In the genomic region with DNA sequence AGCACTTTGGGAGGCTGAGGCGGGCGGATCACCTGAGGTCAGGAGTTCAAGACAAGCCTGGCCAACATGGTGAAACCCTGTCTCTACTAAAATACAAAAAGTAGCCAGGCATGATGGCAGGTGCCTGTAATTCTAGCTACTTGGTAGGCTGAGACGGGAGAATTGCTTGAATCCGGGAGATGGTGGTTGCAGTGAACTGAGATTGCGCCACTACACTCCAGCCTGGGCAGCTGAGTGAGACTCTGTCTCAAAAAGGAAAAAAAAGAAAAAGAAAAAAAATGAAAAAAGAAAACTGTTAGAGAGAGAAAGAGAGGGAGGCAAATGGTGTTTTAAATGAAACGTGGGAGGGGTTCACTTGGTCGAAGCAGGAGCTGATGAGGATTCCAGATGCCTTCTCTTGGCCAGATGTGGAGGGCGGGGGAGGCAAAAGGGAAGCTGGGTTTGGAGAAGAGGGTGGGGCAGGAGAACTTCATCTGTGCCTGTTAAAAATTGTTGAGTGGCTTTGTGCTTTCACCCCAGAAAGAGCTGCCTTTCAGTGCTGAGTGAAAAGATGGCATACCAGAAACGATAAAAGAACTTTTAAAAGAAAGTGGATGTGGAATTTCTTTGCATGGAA, we compare ENCODE assay signal across 8 cellular contexts. TPM values are rescaled to one million over a fixed set of nuclear protein-coding genes. Genes with fewer than 3 reads are reported as not detected.
A peak's percentile ranks its signal among the peaks of the same experiment; 100 is the strongest.
DNase-seq lines count a peak whose midpoint lies in the region; ATAC-seq lines count a peak whose summit lies in the region.
"Had no signal": no experiment of that assay in that cellular context is flagged by ENCODE, and none has a peak within 500 bp of the region (broad histone marks: within the 10 kb centered on the region; RNA-seq: fewer than 3 reads in every experiment).

No MANE protein-coding gene starts in this region.

- H3K4me1 Mint-ChIP-seq in activated naive CD8-positive, alpha-beta T cell treated with anti-CD3 and anti-CD28 coated beads, Interleukin-2, amount 50 U/mL, for 24 hours = peaks cover 37% of the 10 kb centered on the region

- H3K27me3 ChIP-seq in HUES64 (ENCODE audit: insufficient read depth, low read length) = no peaks in the 10 kb centered on the region
- H3K27me3 ChIP-seq in right cardiac atrium (ENCODE audit: control insufficient read depth, insufficient read depth) = no peaks in the 10 kb centered on the region
- H3K27me3 ChIP-seq in stomach smooth muscle (ENCODE audit: control insufficient read depth in 1 of 2, insufficient read depth in 2 of 2, low read length in 2 of 2) = no peaks in the 10 kb centered on the region

- H3K27ac ChIP-seq in HUES64 (ENCODE audit: low read depth, low read length) = no peak overlapping the region
- peak overlapping the region; percentile 89 for H3K27ac ChIP-seq in right cardiac atrium (ENCODE audit: low read length)
- H3K27ac ChIP-seq in stomach smooth muscle (ENCODE audit: low read length) = peak overlapping the region; percentile 88

- H3K9ac ChIP-seq in HUES64 (ENCODE audit: low read depth, low read length) (no peak overlapping the region), stomach smooth muscle (ENCODE audit: low read length in 2 of 2) (peak overlapping the region; percentile 83 to 86)

- H3K9me3 ChIP-seq in HUES64 (ENCODE audit: insufficient read depth, low read depth, low read length) (no peaks in the 10 kb centered on the region), right cardiac atrium (ENCODE audit: control insufficient read depth, low read length) (no peaks in the 10 kb centered on the region), stomach smooth muscle (ENCODE audit: control insufficient read depth in 2 of 2, low read length in 2 of 2) (no peaks in the 10 kb centered on the region)

- H3K4me1 ChIP-seq in HUES64 (ENCODE audit: insufficient read depth, low read length) = peaks cover 31% of the 10 kb centered on the region
- peaks cover 14% of the 10 kb centered on the region for H3K4me1 ChIP-seq in right cardiac atrium (ENCODE audit: control insufficient read depth, insufficient read depth, low read length)
- peaks cover 24% of the 10 kb centered on the region for H3K4me1 ChIP-seq in stomach smooth muscle (ENCODE audit: control insufficient read depth, insufficient read depth, low read length)

- peak overlapping the region; percentile 82 for H3K4me3 Mint-ChIP-seq in activated naive CD8-positive, alpha-beta T cell treated with anti-CD3 and anti-CD28 coated beads, Interleukin-2, amount 50 U/mL, for 24 hours

- intact Hi-C loops in right cardiac atrium (cut with DNase I) = loop anchor here in 2 of 4 donors (5.0 kb wide), 3 partner anchors 45 to 95 kb away; a partner anchor contains a TSS

- no peaks in the 10 kb centered on the region for H3K36me3 Mint-ChIP-seq in activated naive CD8-positive, alpha-beta T cell treated with anti-CD3 and anti-CD28 coated beads, Interleukin-2, amount 50 U/mL, for 24 hours (ENCODE audit: low read depth)

- H3K36me3 ChIP-seq in HUES64 (ENCODE audit: insufficient read depth, low read length) (no peaks in the 10 kb centered on the region), stomach smooth muscle (ENCODE audit: control insufficient read depth in 2 of 2, insufficient read depth in 2 of 2, low read length in 2 of 2) (no peaks in the 10 kb centered on the region)

- no peak for ATAC-seq in activated naive CD8-positive, alpha-beta T cell treated with anti-CD3 and anti-CD28 coated beads, Interleukin-2, amount 50 U/mL, for 24 hours
- peak; percentile 60 to 62 for ATAC-seq in right cardiac atrium
- ATAC-seq in HG02588 (IDR thresholded peaks at IDR 0.05; ENCODE audit: unreplicated experiment) = no peak
- no peak for ATAC-seq in HG03039 (IDR thresholded peaks at IDR 0.05; ENCODE audit: unreplicated experiment)

- H3K4me3 ChIP-seq in HUES64 (ENCODE audit: low read length) = peak overlapping the region; percentile 36; the same call in 1 of the 2 replicates
- H3K4me3 ChIP-seq in right cardiac atrium (ENCODE audit: low read length) = peak overlapping the region; percentile 63
- peak overlapping the region; percentile 77 to 78 for H3K4me3 ChIP-seq in stomach smooth muscle (ENCODE audit: low read length in 2 of 2)

- DNase-seq in activated naive CD8-positive, alpha-beta T cell treated with anti-CD3 and anti-CD28 coated beads, Interleukin-2, amount 50 U/mL, for 24 hours = no peak
- DNase-seq in right cardiac atrium = peak; percentile 59 to 84 (median 78)
- DNase-seq in LoVo (ENCODE audit: low spot score) = no peak
- DNase-seq: NCI-H1436 treated with DMSO at 0.1 percent for 48 hours had no signal

- H3K9me3 Mint-ChIP-seq in activated naive CD8-positive, alpha-beta T cell treated with anti-CD3 and anti-CD28 coated beads, Interleukin-2, amount 50 U/mL, for 24 hours = no peaks in the 10 kb centered on the region

- peaks cover 14% of the 10 kb centered on the region for H3K27me3 Mint-ChIP-seq in activated naive CD8-positive, alpha-beta T cell treated with anti-CD3 and anti-CD28 coated beads, Interleukin-2, amount 50 U/mL, for 24 hours

- 85% methylated on average over 9 of the region's 9 CpGs for WGBS in HUES64
- WGBS in right cardiac atrium = 26% methylated on average over 9 of the region's 9 CpGs

- peak overlapping the region; percentile 82 for H3K27ac Mint-ChIP-seq in activated naive CD8-positive, alpha-beta T cell treated with anti-CD3 and anti-CD28 coated beads, Interleukin-2, amount 50 U/mL, for 24 hours

RNA-seq across cellular contexts. Expression of a gene that starts 1.1 kb away (rescaled TPM):
- 0.70 TPM for polyA plus RNA-seq in HUES64 (2013, experiment 1 of 2)
- polyA plus RNA-seq in HUES64 (2013, experiment 2 of 2) = 2.6 TPM
- total RNA-seq in right cardiac atrium = 100 to 1,000 TPM; 134 to 401 (median 261) TPM
- polyA plus RNA-seq in right cardiac atrium = 33.8 TPM

Comparison
In these comparisons a context has a peak if more than half of its experiments do, and no peak if none do; other contexts are left out.
1. ATAC-seq: peak in right cardiac atrium (2 of 2); none in activated naive CD8-positive, alpha-beta T cell treated with anti-CD3 and anti-CD28 coated beads, Interleukin-2, amount 50 U/mL, for 24 hours (single experiment), HG02588 (single experiment) and HG03039 (single experiment).
2. DNase-seq: peak in right cardiac atrium (3 of 3); none in activated naive CD8-positive, alpha-beta T cell treated with anti-CD3 and anti-CD28 coated beads, Interleukin-2, amount 50 U/mL, for 24 hours (single experiment) and LoVo (single experiment).
3. Peak in every context shown above with its lines, with median percentiles within 50 percentile points of each other: H3K4me3 ChIP-seq.